Comparison of ENCODE assay signal across 16 cellular contexts in genomic region chr12:94227066-94227465, GRCh38.
DNase-seq lines count a peak whose midpoint lies in the region; ATAC-seq, FAIRE-seq and TF ChIP-seq lines count a peak whose summit lies in the region.
"Had no signal": no experiment of that assay in that cellular context is flagged by ENCODE, and none has a peak within 500 bp of the region (broad histone marks: within the 10 kb centered on the region; RNA-seq: fewer than 3 reads in every experiment).

No MANE protein-coding gene starts in this region.

- TF ChIP-seq EP300 in esophagus muscularis mucosa (IDR thresholded peaks at IDR 0.05), result no peak

- no peak for TF ChIP-seq POLR2A in esophagus muscularis mucosa (IDR thresholded peaks at IDR 0.05; ENCODE audit: low read depth)

- no peaks in the 10 kb centered on the region for H3K9me3 ChIP-seq in esophagus muscularis mucosa
- H3K9me3 ChIP-seq: BLaER1 treated with 17β-estradiol and CSF1 and Interleukin-3, amounts not matched to agents 10 nM and 100 nM had no signal

- H3K36me3 ChIP-seq in esophagus muscularis mucosa, result no peaks in the 10 kb centered on the region

- no peak overlapping the region for H3K4me3 ChIP-seq in esophagus muscularis mucosa
- H3K4me3 ChIP-seq: BLaER1 treated with 17β-estradiol and CSF1 and Interleukin-3, amounts not matched to agents 10 nM and 100 nM had no signal

- no peaks in the 10 kb centered on the region for H3K4me1 ChIP-seq in esophagus muscularis mucosa

- DNase-seq in GM18507 (ENCODE audit: extremely low spot score, insufficient read length, low read depth) (no peak), esophagus muscularis mucosa (ENCODE audit: extremely low spot score) (peak; percentile 80), left colon (no peak), NCI-H526 treated with DMSO at 0.1 percent for 48 hours (lab: John Stamatoyannopoulos, UW) (no peak), NCI-H146 treated with DMSO at 0.1 percent for 48 hours (lab: John Stamatoyannopoulos, UW; ENCODE audit: unreplicated experiment) (no peak)
- DNase-seq: Calu3; CD8-positive, alpha-beta T cell; GOT3; H7; HFFc6; KG1 had no signal

- ATAC-seq in HG02610 (IDR thresholded peaks at IDR 0.05; ENCODE audit: unreplicated experiment) (peak; percentile 44), GM21526 (IDR thresholded peaks at IDR 0.05; ENCODE audit: low FRiP score, unreplicated experiment) (no peak), left colon (no peak)
- ATAC-seq: CD8-positive, alpha-beta T cell; HCT116 had no signal

- WGBS in esophagus muscularis mucosa, result 97% methylated on average over 2 of the region's 2 CpGs

- no peak overlapping the region for H3K27ac ChIP-seq in esophagus muscularis mucosa (replicated peaks in 1 of 4)
- H3K27ac ChIP-seq: BLaER1 treated with 17β-estradiol and CSF1 and Interleukin-3, amounts not matched to agents 10 nM and 100 nM had no signal

- no peak for TF ChIP-seq CTCF in esophagus muscularis mucosa (IDR thresholded peaks at IDR 0.05)

- peak; percentile 53 for FAIRE-seq in GM18507 (lab: Jason Lieb, UNC)
- FAIRE-seq: G401.6 had no signal

- intact Hi-C loops in esophagus muscularis mucosa (cut with DNase I), result no loop called here
- intact Hi-C loops in left colon (cut with DNase I, micrococcal nuclease), result no loop called here

- H3K27me3 ChIP-seq in esophagus muscularis mucosa, result no peaks in the 10 kb centered on the region
- H3K27me3 ChIP-seq: BLaER1 treated with 17β-estradiol and CSF1 and Interleukin-3, amounts not matched to agents 10 nM and 100 nM had no signal
